ENCODE assay signal across 8 cellular contexts in the genomic region with DNA sequence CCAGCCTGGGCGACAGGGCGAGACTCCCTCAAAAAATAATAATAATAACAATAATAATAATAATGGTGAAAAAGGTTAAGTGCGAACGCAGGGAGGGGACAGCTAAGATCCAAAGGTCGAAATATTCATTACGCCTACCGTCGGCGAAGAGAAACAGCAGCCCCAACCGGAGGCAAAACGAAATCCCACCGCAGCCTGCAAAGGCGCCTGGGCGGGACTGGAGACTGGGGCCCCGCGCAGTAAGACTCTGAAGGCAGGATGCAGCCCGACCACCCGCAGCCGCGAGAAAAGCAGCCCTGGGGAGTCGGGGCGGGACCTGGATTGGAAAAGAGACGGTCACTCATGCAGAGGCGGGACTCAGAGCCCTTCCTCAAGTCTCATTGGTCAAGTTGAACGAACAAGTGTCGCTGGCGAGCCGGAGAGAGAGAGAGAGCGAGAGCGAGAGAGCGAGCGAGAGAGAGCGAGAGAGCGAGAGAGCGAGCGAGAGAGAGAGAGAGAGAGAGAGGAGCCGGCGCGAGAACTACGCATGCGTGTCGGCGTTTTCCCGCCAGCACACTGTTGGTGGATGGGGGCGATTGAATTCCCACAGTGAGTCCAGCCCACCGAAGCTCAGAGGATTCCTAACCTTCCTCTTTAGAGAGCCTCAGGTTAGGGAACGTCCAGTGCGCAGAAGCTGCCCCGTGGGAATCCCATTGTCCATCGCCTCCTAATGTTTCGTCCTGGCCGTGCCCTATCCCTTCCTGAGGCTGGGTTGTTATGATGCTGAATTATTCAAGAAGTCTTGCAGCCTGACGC. TPM values are rescaled to one million over a fixed set of nuclear protein-coding genes. Genes with fewer than 3 reads are reported as not detected.
DNase-seq lines count a peak whose midpoint lies in the region; ATAC-seq and TF ChIP-seq lines count a peak whose summit lies in the region.

No MANE protein-coding gene starts in this region.

- H3K27me3 ChIP-seq in Peyer's patch = no peaks in the 10 kb centered on the region
- no peaks in the 10 kb centered on the region for H3K27me3 ChIP-seq in naive thymus-derived CD4-positive, alpha-beta T cell (ENCODE audit: control insufficient read depth in 2 of 2, insufficient read depth in 2 of 2, low read length in 2 of 2)

- H3K9me3 ChIP-seq in KOPT-K1 (ENCODE audit: insufficient read depth, low read length, poor library complexity, severe bottlenecking) = no peaks in the 10 kb centered on the region
- no peaks in the 10 kb centered on the region for H3K9me3 ChIP-seq in Peyer's patch
- no peaks in the 10 kb centered on the region for H3K9me3 ChIP-seq in naive thymus-derived CD4-positive, alpha-beta T cell (ENCODE audit: control insufficient read depth in 2 of 3, low read length in 3 of 3)

- peaks cover 0 to 5% (median 0%) of the 10 kb centered on the region in 5 donors for H3K36me3 Mint-ChIP-seq in naive thymus-derived CD4-positive, alpha-beta T cell
- H3K36me3 Mint-ChIP-seq in stimulated activated memory B cell treated with anti-CD40 and anti-IgM and Interleukin-4, amounts not matched to agents 10 μg/mL and 1 μg/mL and 100 μg/mL, for 72 hours = peaks cover 2% of the 10 kb centered on the region

- TF ChIP-seq POLR2A in Peyer's patch (IDR thresholded peaks at IDR 0.05) = peak; percentile 81 to 87

- peak overlapping the region; percentile 94 to 100 (median 98) for H3K27ac Mint-ChIP-seq in naive thymus-derived CD4-positive, alpha-beta T cell
- H3K27ac Mint-ChIP-seq in stimulated activated memory B cell treated with anti-CD40 and anti-IgM and Interleukin-4, amounts not matched to agents 10 μg/mL and 1 μg/mL and 100 μg/mL, for 72 hours = peak overlapping the region; percentile 76

- ATAC-seq in GM21825 (IDR thresholded peaks at IDR 0.05; ENCODE audit: unreplicated experiment) = peak; percentile 83
- ATAC-seq in naive thymus-derived CD4-positive, alpha-beta T cell = peak; percentile 92
- ATAC-seq in stimulated activated memory B cell treated with anti-CD40 and anti-IgM and Interleukin-4, amounts not matched to agents 10 μg/mL and 1 μg/mL and 100 μg/mL, for 72 hours = peak; percentile 97

- H3K4me1 ChIP-seq in Peyer's patch = peaks cover 0 to 27% (median 6%) of the 10 kb centered on the region in 4 donors
- H3K4me1 ChIP-seq in naive thymus-derived CD4-positive, alpha-beta T cell (ENCODE audit: control insufficient read depth in 2 of 2, insufficient read depth in 2 of 2, low read length in 2 of 2) = peaks cover 19 to 20% of the 10 kb centered on the region in 2 donors

- H3K27me3 Mint-ChIP-seq in naive thymus-derived CD4-positive, alpha-beta T cell = peaks cover 0 to 6% (median 3%) of the 10 kb centered on the region in 5 donors
- no peaks in the 10 kb centered on the region for H3K27me3 Mint-ChIP-seq in stimulated activated memory B cell treated with anti-CD40 and anti-IgM and Interleukin-4, amounts not matched to agents 10 μg/mL and 1 μg/mL and 100 μg/mL, for 72 hours

- POLR2A ChIA-PET in naive thymus-derived CD4-positive, alpha-beta T cell (lab: Charles Lee) = interaction anchor here (0.6 to 3.8 kb wide), 23 partner anchors 11 to 970 kb away, joined by 3 to 20 read pairs (median 4); partner anchors contain the start of genes CLK2, ENTREP3, FDPS and KRTCAP2

- H3K27ac ChIP-seq in KOPT-K1 (ENCODE audit: low read depth, low read length, poor library complexity, severe bottlenecking) = peak overlapping the region; percentile 88
- H3K27ac ChIP-seq in Peyer's patch = peak overlapping the region; percentile 80 to 95 (median 86)
- peak overlapping the region; percentile 73 for H3K27ac ChIP-seq in naive thymus-derived CD4-positive, alpha-beta T cell (ENCODE audit: low read depth, low read length)

- H3K36me3 ChIP-seq in KOPT-K1 (ENCODE audit: insufficient read depth, low read length) = peaks cover 14% of the 10 kb centered on the region; the same call in 1 of the 2 replicates
- peaks cover 0 to 9% (median 0%) of the 10 kb centered on the region in 3 donors for H3K36me3 ChIP-seq in Peyer's patch
- no peaks in the 10 kb centered on the region for H3K36me3 ChIP-seq in naive thymus-derived CD4-positive, alpha-beta T cell (ENCODE audit: control insufficient read depth in 2 of 3, insufficient read depth in 3 of 3, low read length in 3 of 3)

- CTCF ChIA-PET in naive thymus-derived CD4-positive, alpha-beta T cell (lab: Charles Lee) = interaction anchor here (0.6 to 1.9 kb wide), 6 partner anchors 8 to 1600 kb away, joined by 3 to 8 read pairs (median 3); no protein-coding TSS in a partner anchor

- H3K4me1 Mint-ChIP-seq in naive thymus-derived CD4-positive, alpha-beta T cell = peaks cover 31 to 50% (median 44%) of the 10 kb centered on the region in 7 donors
- H3K4me1 Mint-ChIP-seq in stimulated activated memory B cell treated with anti-CD40 and anti-IgM and Interleukin-4, amounts not matched to agents 10 μg/mL and 1 μg/mL and 100 μg/mL, for 72 hours = peaks cover 34% of the 10 kb centered on the region

- H3K9me3 Mint-ChIP-seq in naive thymus-derived CD4-positive, alpha-beta T cell = peaks cover 0 to 8% (median 0%) of the 10 kb centered on the region in 11 donors
- H3K9me3 Mint-ChIP-seq in stimulated activated memory B cell treated with anti-CD40 and anti-IgM and Interleukin-4, amounts not matched to agents 10 μg/mL and 1 μg/mL and 100 μg/mL, for 72 hours = no peaks in the 10 kb centered on the region

- intact Hi-C loops in naive thymus-derived CD4-positive, alpha-beta T cell (cut with micrococcal nuclease) = loop anchor here (1.0 to 5.0 kb wide), 14 partner anchors 17 to 1093 kb away; partner anchors contain the start of genes HCN3 (in 2 of the 2), KRTCAP2 (in 2 of the 2), SCAMP3 (in 2 of the 2) and TRIM46 (in 2 of the 2)

- peak overlapping the region; percentile 84 to 97 (median 91) for H3K4me3 Mint-ChIP-seq in naive thymus-derived CD4-positive, alpha-beta T cell
- H3K4me3 Mint-ChIP-seq in stimulated activated memory B cell treated with anti-CD40 and anti-IgM and Interleukin-4, amounts not matched to agents 10 μg/mL and 1 μg/mL and 100 μg/mL, for 72 hours = peak overlapping the region; percentile 76

- H3K4me3 ChIP-seq in Peyer's patch = peak overlapping the region; percentile 48 to 70 (median 61)
- peak overlapping the region; percentile 63 for H3K4me3 ChIP-seq in naive thymus-derived CD4-positive, alpha-beta T cell (ENCODE audit: low read length)

- DNase-seq in EH (ENCODE audit: low read depth) (peak; percentile 99), Peyer's patch (peak; percentile 93 to 99 (median 98)), activated T-helper 1 cell treated with Interleukin-2 at 50 U/mL for 16 hours (ENCODE audit: low read depth) (peak; percentile 89), fibroblast of gingiva (ENCODE audit: low read depth) (peak; percentile 100)
- peak; percentile 76 to 96 (median 94) for DNase-seq in naive thymus-derived CD4-positive, alpha-beta T cell

- TF ChIP-seq CTCF in Peyer's patch (IDR thresholded peaks at IDR 0.05) = peak in 5 of 6 experiments; percentile 36 to 98 (median 95)

RNA-seq across cellular contexts. Expression of gene ENTREP3, which starts 10.7 kb away (rescaled TPM):
- 10 to 100 TPM in 3 of 4 donors, 1 to 10 TPM in 1; 5.8 to 20.7 (median 15.4) TPM for total RNA-seq in Peyer's patch
- total RNA-seq in naive thymus-derived CD4-positive, alpha-beta T cell = 10 to 100 TPM in 4 of 5 experiments, 1 to 10 TPM in 1; 8.2 to 24.3 (median 13.8) TPM
- polyA plus RNA-seq in naive thymus-derived CD4-positive, alpha-beta T cell = 1 to 10 TPM; 1.8 to 2.0 TPM

RNA-seq across cellular contexts. Expression of gene SCAMP3, which starts 17.6 kb away (rescaled TPM):
- total RNA-seq in Peyer's patch = 10 to 100 TPM; 34.7 to 63.7 (median 49.2) TPM
- total RNA-seq in naive thymus-derived CD4-positive, alpha-beta T cell = 100 to 1,000 TPM in 3 of 5 experiments, 10 to 100 TPM in 2; 50.8 to 118 (median 100) TPM
- polyA plus RNA-seq in naive thymus-derived CD4-positive, alpha-beta T cell = 100 to 1,000 TPM; 141 to 219 TPM

RNA-seq across cellular contexts. Expression of gene CLK2, which starts 28.7 kb away (rescaled TPM):
- total RNA-seq in Peyer's patch = 100 to 1,000 TPM in 2 of 4 donors, 10 to 100 TPM in 2; 44.7 to 125 (median 98.5) TPM
- total RNA-seq in naive thymus-derived CD4-positive, alpha-beta T cell = 100 to 1,000 TPM in 2 of 5 experiments, 10 to 100 TPM in 3; 72.2 to 137 (median 94.7) TPM
- 10 to 100 TPM; 16.7 to 31.0 TPM for polyA plus RNA-seq in naive thymus-derived CD4-positive, alpha-beta T cell

RNA-seq across cellular contexts. Expression of gene HCN3, which starts 32.7 kb away (rescaled TPM):
- 10 to 100 TPM in 3 of 4 donors, 1 to 10 TPM in 1; 7.4 to 25.5 (median 19.5) TPM for total RNA-seq in Peyer's patch
- 1 to 10 TPM; 1.6 to 3.3 (median 2.8) TPM for total RNA-seq in naive thymus-derived CD4-positive, alpha-beta T cell
- polyA plus RNA-seq in naive thymus-derived CD4-positive, alpha-beta T cell = under 1 TPM in 1 of 2 donors, not detected in 1; 0.07 TPM

RNA-seq across cellular contexts. Expression of gene MTX1, which starts 36.1 kb away (rescaled TPM):
- 10 to 100 TPM; 33.2 to 45.2 (median 36.5) TPM for total RNA-seq in Peyer's patch
- 10 to 100 TPM; 19.5 to 40.8 (median 22.0) TPM for total RNA-seq in naive thymus-derived CD4-positive, alpha-beta T cell
- 10 to 100 TPM; 48.9 to 49.9 TPM for polyA plus RNA-seq in naive thymus-derived CD4-positive, alpha-beta T cell

Comparison
In these comparisons a context has a peak if more than half of its experiments do, and no peak if none do; other contexts are left out.
1. Peak in every context shown above with its lines: DNase-seq, ATAC-seq, H3K4me3 ChIP-seq and H3K27ac ChIP-seq.